Comparison of ENCODE assay signal across 16 cellular contexts in the genomic region with DNA sequence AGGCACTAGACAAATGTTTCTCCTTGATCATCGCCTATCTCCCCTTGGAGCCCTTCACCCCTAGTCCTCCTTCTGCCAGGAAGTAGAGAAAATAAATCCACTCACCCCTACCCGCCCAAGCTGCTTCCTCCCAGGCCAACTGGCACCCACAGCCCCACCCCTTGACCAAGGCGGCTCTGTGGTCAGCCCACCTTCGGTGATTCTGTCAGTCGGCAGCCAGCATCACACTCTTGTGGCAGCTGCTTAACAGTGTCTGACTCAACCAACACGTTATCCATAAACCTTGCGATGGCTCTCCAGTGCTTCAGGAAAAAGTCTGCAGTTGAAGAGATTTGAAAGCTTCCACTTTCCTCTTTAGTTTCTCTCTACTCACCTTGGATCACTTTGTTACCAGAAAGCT. TPM values are rescaled to one million over a fixed set of nuclear protein-coding genes. Genes with fewer than 3 reads are reported as not detected.
DNase-seq lines count a peak whose midpoint lies in the region; ATAC-seq and TF ChIP-seq lines count a peak whose summit lies in the region.
"Had no signal": no experiment of that assay in that cellular context is flagged by ENCODE, and none has a peak within 500 bp of the region (broad histone marks: within the 10 kb centered on the region; RNA-seq: fewer than 3 reads in every experiment).

No MANE protein-coding gene starts in this region.

- H3K4me1 Mint-ChIP-seq in activated CD4-positive, alpha-beta memory T cell treated with anti-CD3 and anti-CD28 coated beads for 36 hours (ENCODE audit: low read depth), result peaks cover 13% of the 10 kb centered on the region

- ATAC-seq in HG03175 (IDR thresholded peaks at IDR 0.05; ENCODE audit: unreplicated experiment) (peak; percentile 55), left lung (peak; percentile 6), HG02798 (IDR thresholded peaks at IDR 0.05; ENCODE audit: poor library complexity, unreplicated experiment) (no peak)

- peaks cover 60% of the 10 kb centered on the region for H3K4me1 ChIP-seq in BLaER1
- peaks cover 0 to 15% of the 10 kb centered on the region in 2 donors for H3K4me1 ChIP-seq in left lung

- H3K4me2 ChIP-seq in BLaER1, result peak overlapping the region; percentile 62

- H3K4me3 Mint-ChIP-seq in activated CD4-positive, alpha-beta memory T cell treated with anti-CD3 and anti-CD28 coated beads for 36 hours, result no peak overlapping the region
- H3K4me3 Mint-ChIP-seq: activated naive CD4-positive, alpha-beta T cell treated with anti-CD3 and anti-CD28 coated beads, Interleukin-2, amount 50 U/mL, for 24 hours; neural crest cell had no signal

- no peaks in the 10 kb centered on the region for H3K9me3 Mint-ChIP-seq in activated CD4-positive, alpha-beta memory T cell treated with anti-CD3 and anti-CD28 coated beads for 36 hours
- H3K9me3 Mint-ChIP-seq: activated naive CD4-positive, alpha-beta T cell treated with anti-CD3 and anti-CD28 coated beads, Interleukin-2, amount 50 U/mL, for 24 hours had no signal

- H3K27ac ChIP-seq in BLaER1, result peak overlapping the region; percentile 67; the same call in 1 of the 2 replicates
- no peak overlapping the region for H3K27ac ChIP-seq in left lung

- no peaks in the 10 kb centered on the region for H3K27me3 Mint-ChIP-seq in activated CD4-positive, alpha-beta memory T cell treated with anti-CD3 and anti-CD28 coated beads for 36 hours
- H3K27me3 Mint-ChIP-seq: activated naive CD4-positive, alpha-beta T cell treated with anti-CD3 and anti-CD28 coated beads, Interleukin-2, amount 50 U/mL, for 24 hours had no signal

- H3K27me3 ChIP-seq in BLaER1, result no peaks in the 10 kb centered on the region
- no peaks in the 10 kb centered on the region for H3K27me3 ChIP-seq in left lung

- H3K9me3 ChIP-seq in BLaER1 (no peaks in the 10 kb centered on the region), left lung (no peaks in the 10 kb centered on the region)

- no peaks in the 10 kb centered on the region for H3K36me3 Mint-ChIP-seq in activated CD4-positive, alpha-beta memory T cell treated with anti-CD3 and anti-CD28 coated beads for 36 hours

- no peak overlapping the region for H3K4me3 ChIP-seq in BLaER1
- no peak overlapping the region for H3K4me3 ChIP-seq in left lung

- H3K9ac ChIP-seq in BLaER1, result no peak overlapping the region

- peak; percentile 55 for DNase-seq in activated CD4-positive, alpha-beta memory T cell treated with anti-CD3 and anti-CD28 coated beads for 36 hours
- DNase-seq in left lung (no peak), HuH-7 (ENCODE audit: low spot score) (no peak), HuH-7.5 (ENCODE audit: low spot score) (no peak), NCI-H82 (lab: John Stamatoyannopoulos, UW) (no peak)
- DNase-seq: activated CD4-positive, CD25-positive, alpha-beta regulatory T cell; AML-193; cortex of kidney; NCI-H1105; NCI-H524 treated with DMSO at 0.1 percent for 48 hours; stimulated activated CD4-positive, alpha-beta T cell treated with anti-CD3 and anti-CD28 coated beads, Interleukin-15, amount 100 ng/mL, for 24 hours had no signal

- peaks cover 74% of the 10 kb centered on the region for H4K20me1 ChIP-seq in BLaER1

- intact Hi-C loops in activated CD4-positive, alpha-beta memory T cell treated with anti-CD3 and anti-CD28 coated beads for 36 hours (cut with micrococcal nuclease), result no loop called here
- intact Hi-C loops in left lung (cut with DNase I), result no loop called here

- no peak for TF ChIP-seq CTCF in left lung (IDR thresholded peaks at IDR 0.05)

- no peak overlapping the region for H3K27ac Mint-ChIP-seq in activated CD4-positive, alpha-beta memory T cell treated with anti-CD3 and anti-CD28 coated beads for 36 hours
- H3K27ac Mint-ChIP-seq: activated naive CD4-positive, alpha-beta T cell treated with anti-CD3 and anti-CD28 coated beads, Interleukin-2, amount 50 U/mL, for 24 hours had no signal

- POLR2A ChIA-PET in activated CD4-positive, alpha-beta memory T cell treated with anti-CD3 and anti-CD28 coated beads for 36 hours (lab: Charles Lee), result interaction anchor here (2.1 kb wide), 1 partner anchor 13 kb away, joined by 5 read pairs; no protein-coding TSS in a partner anchor

- CTCF ChIA-PET in activated CD4-positive, alpha-beta memory T cell treated with anti-CD3 and anti-CD28 coated beads for 36 hours (lab: Charles Lee), result interaction anchor here (0.6 to 3.6 kb wide), 13 partner anchors 10 to 210 kb away, joined by 3 to 22 read pairs (median 3); no protein-coding TSS in a partner anchor

- H3K36me3 ChIP-seq in BLaER1 (peaks cover 63% of the 10 kb centered on the region), left lung (no peaks in the 10 kb centered on the region)

RNA-seq across cellular contexts. Expression of a gene that starts 7.6 kb away (rescaled TPM):
- total RNA-seq in activated CD4-positive, alpha-beta memory T cell treated with anti-CD3 and anti-CD28 coated beads for 36 hours, result 10 to 100 TPM; 11.8 to 12.5 TPM
- 1 to 10 TPM; 5.5 to 7.7 TPM for total RNA-seq in left lung

RNA-seq across cellular contexts. Expression of a gene that starts 50.4 kb away (rescaled TPM):
- under 1 TPM; 0.51 to 0.74 TPM for total RNA-seq in activated CD4-positive, alpha-beta memory T cell treated with anti-CD3 and anti-CD28 coated beads for 36 hours
- 100 to 1,000 TPM; 198 to 265 TPM for total RNA-seq in left lung
- total RNA-seq: neural crest cell had no signal

RNA-seq across cellular contexts. Expression of a gene that starts 50.5 kb away (rescaled TPM):
- under 1 TPM; 0.19 to 0.36 TPM for total RNA-seq in activated CD4-positive, alpha-beta memory T cell treated with anti-CD3 and anti-CD28 coated beads for 36 hours
- 100 to 1,000 TPM in 1 of 2 donors, 10 to 100 TPM in 1; 96.7 to 135 TPM for total RNA-seq in left lung
- total RNA-seq: neural crest cell had no signal

Comparison
In these comparisons a context has a peak if more than half of its experiments do, and no peak if none do; other contexts are left out.
1. RNA of a gene that starts 50.4 kb away (total RNA-seq): 198 to 265 TPM in left lung; 0.51 to 0.74 TPM in activated CD4-positive, alpha-beta memory T cell treated with anti-CD3 and anti-CD28 coated beads for 36 hours; every median in the first group is over 100 times any median in the second.
2. RNA of a gene that starts 50.5 kb away (total RNA-seq): 96.7 to 135 TPM in left lung; 0.19 to 0.36 TPM in activated CD4-positive, alpha-beta memory T cell treated with anti-CD3 and anti-CD28 coated beads for 36 hours; every median in the first group is over 10 times any median in the second.